ENCODE assay signal across 8 cellular contexts in genomic region chr3:156554515-156554841, GRCh38. TPM values are rescaled to one million over a fixed set of nuclear protein-coding genes. Genes with fewer than 3 reads are reported as not detected.
A peak's percentile ranks its signal among the peaks of the same experiment; 100 is the strongest.
DNase-seq lines count a peak whose midpoint lies in the region; ATAC-seq and TF ChIP-seq lines count a peak whose summit lies in the region.

No MANE protein-coding gene starts in this region.

- H3K27ac ChIP-seq in Panc1 (ENCODE audit: low read length) (peak overlapping the region; percentile 84), esophagus (ENCODE audit: low read depth in 2 of 2, low read length in 1 of 2) (peak overlapping the region; percentile 78 to 89)

- no peaks in the 10 kb centered on the region for H3K9me3 Mint-ChIP-seq in progenitor cell of endocrine pancreas (ENCODE audit: low read depth)

- no peak; the same call in 1 of the 2 replicates for ATAC-seq in Panc1
- no peak for ATAC-seq in GM21576 (IDR thresholded peaks at IDR 0.05; ENCODE audit: unreplicated experiment)

- CTCF ChIA-PET in Panc1 (lab: Charles Lee) = interaction anchor here (0.7 kb wide), 1 partner anchor 465 kb away, joined by 3 read pairs; no protein-coding TSS in a partner anchor

- peaks cover 42% of the 10 kb centered on the region for H3K4me1 Mint-ChIP-seq in progenitor cell of endocrine pancreas (ENCODE audit: low read depth)

- H3K9me3 ChIP-seq in Panc1 (ENCODE audit: control insufficient read depth, insufficient read depth, low read depth, low read length) (no peaks in the 10 kb centered on the region), esophagus (ENCODE audit: control insufficient read depth in 2 of 2, insufficient read depth in 1 of 2, low read depth in 1 of 2, low read length in 1 of 2) (no peaks in the 10 kb centered on the region)

- peak overlapping the region; percentile 84 for H3K4me3 ChIP-seq in GM12875 (ENCODE audit: low read depth, low read length)
- peak overlapping the region; percentile 67 to 73 for H3K4me3 ChIP-seq in Panc1 (ENCODE audit: low read depth in 2 of 2, low read length in 2 of 2)
- H3K4me3 ChIP-seq in esophagus (ENCODE audit: low read depth in 1 of 2, low read length in 2 of 2) = peak overlapping the region; percentile 84

- WGBS in esophagus, 2 donors = 0 to 1% methylated on average over 11 of the region's 11 CpGs

- intact Hi-C loops in Panc1 (cut with micrococcal nuclease; ENCODE audit: unreplicated experiment) = loop anchor here (2.0 to 5.0 kb wide), 2 partner anchors 526 to 583 kb away; no protein-coding TSS in a partner anchor

- H3K36me3 ChIP-seq in Panc1 (ENCODE audit: control insufficient read depth, insufficient read depth, low read length) (peaks cover 23% of the 10 kb centered on the region), esophagus (ENCODE audit: control insufficient read depth in 2 of 2, insufficient read depth in 2 of 2, low read length in 1 of 2) (no peaks in the 10 kb centered on the region)

- H3K27me3 Mint-ChIP-seq in progenitor cell of endocrine pancreas = no peaks in the 10 kb centered on the region

- H3K27ac Mint-ChIP-seq in progenitor cell of endocrine pancreas = peak overlapping the region; percentile 97

- no peak for DNase-seq in Panc1 (ENCODE audit: low read depth, low spot score)
- DNase-seq in progenitor cell of endocrine pancreas (ENCODE audit: low spot score, unreplicated experiment) = no peak
- no peak for DNase-seq in stimulated activated CD4-positive, alpha-beta T cell treated with anti-CD3 and anti-CD28 coated beads, Interleukin-4, amount 100 ng/mL, for 24 hours
- no peak for DNase-seq in GM03348 (ENCODE audit: low spot score)
- DNase-seq in NCI-H1417 (lab: John Stamatoyannopoulos, UW) = no peak

- H3K27me3 ChIP-seq in Panc1 (ENCODE audit: control insufficient read depth, insufficient read depth, low read length) (no peaks in the 10 kb centered on the region), esophagus (ENCODE audit: control insufficient read depth in 1 of 2, insufficient read depth in 2 of 2, low read length in 2 of 2) (no peaks in the 10 kb centered on the region)

- H3K36me3 Mint-ChIP-seq in progenitor cell of endocrine pancreas (ENCODE audit: insufficient read depth) = peaks cover 25% of the 10 kb centered on the region

- H3K4me3 Mint-ChIP-seq in progenitor cell of endocrine pancreas (ENCODE audit: low read depth) = peak overlapping the region; percentile 98

- POLR2A ChIA-PET in Panc1 (lab: Charles Lee) = no interaction called here

- no TSS peak for BruUV-seq in Panc1 (replicated peaks; lab: Mats Ljungman, UMichigan)

- H3K4me1 ChIP-seq in Panc1 (ENCODE audit: control insufficient read depth, insufficient read depth, low read length) = peaks cover 12% of the 10 kb centered on the region; the same call in 1 of the 2 replicates
- no peaks in the 10 kb centered on the region for H3K4me1 ChIP-seq in esophagus (ENCODE audit: control insufficient read depth in 2 of 2, insufficient read depth in 2 of 2, low read length in 1 of 2)

- TF ChIP-seq CTCF in GM12875 (IDR thresholded peaks at IDR 0.05; ENCODE audit: borderline replicate concordance, insufficient read depth, low read depth, low read length) (no peak), Panc1 (IDR thresholded peaks at IDR 0.05) (no peak), progenitor cell of endocrine pancreas (IDR thresholded peaks at IDR 0.05; ENCODE audit: unreplicated experiment) (no peak)

- in situ Hi-C loops in Panc1 (cut with HindIII; ENCODE audit: low pct_unique_long_range_greater_than_20kb, low sequenced_read_pairs) = no loop called here

RNA-seq across cellular contexts. Expression of gene SSR3, which starts 0.4 kb away (rescaled TPM):
- total RNA-seq in Panc1 (2021; ENCODE audit: unreplicated experiment) (154 TPM), progenitor cell of endocrine pancreas (129 and 135 TPM in 2 replicates)
- polyA plus RNA-seq in Panc1 (2012; ENCODE audit: insufficient read length) = 78.7 TPM
- polyA plus RNA-seq in esophagus = 10 to 100 TPM; 53.7 to 73.2 TPM
